8 cellular contexts compared by ENCODE assay signal in the genomic region with DNA sequence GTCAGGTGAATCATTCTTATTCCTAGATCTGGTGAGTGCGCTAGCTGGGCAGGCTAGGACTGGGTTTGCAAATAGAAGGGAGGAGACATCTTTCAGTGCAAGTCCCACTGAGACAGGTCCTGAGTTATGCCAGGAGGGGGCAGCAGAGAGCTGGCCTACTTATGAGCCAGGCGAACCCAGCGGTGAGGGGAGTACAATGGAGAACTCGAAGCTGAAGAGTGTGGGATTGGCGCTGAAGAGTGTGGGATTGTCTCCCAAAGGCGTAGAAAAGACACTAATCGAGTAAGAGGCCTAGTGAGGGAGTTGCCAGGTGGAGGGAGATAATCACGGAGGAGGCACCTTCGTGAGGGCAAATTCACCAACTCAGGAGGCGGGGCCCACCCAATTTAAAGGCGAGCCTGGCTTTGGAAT.
DNase-seq lines count a peak whose midpoint lies in the region; ATAC-seq lines count a peak whose summit lies in the region.

No MANE protein-coding gene starts in this region.

- DNase-seq in EH (ENCODE audit: low read depth) = peak; percentile 60
- DNase-seq in HUDEP-2 (lab: John Stamatoyannopoulos, UW; ENCODE audit: unreplicated experiment in 76 of 76) = peak in 63 of 76 experiments; percentile 0 to 63 (median 23)
- peak; percentile 42 for DNase-seq in RPMI7951 (ENCODE audit: low read depth)
- DNase-seq in activated effector memory CD4-positive, alpha-beta T cell treated with Interleukin-2 at 50 U/mL for 16 hours = peak; percentile 12
- peak; percentile 59 for DNase-seq in globus pallidus (ENCODE audit: low spot score)
- DNase-seq in pons (ENCODE audit: low spot score) = peak; percentile 67
- peak; percentile 65 for DNase-seq in ureter (ENCODE audit: low spot score)

- peak; percentile 97 for ATAC-seq in GM21526 (IDR thresholded peaks at IDR 0.05; ENCODE audit: low FRiP score, unreplicated experiment)

Comparison
In these comparisons a context has a peak if more than half of its experiments do, and no peak if none do; other contexts are left out.
1. Peak in every context shown above with its lines: DNase-seq and ATAC-seq.
2. DNase-seq: peak in every context shown above with its lines; median percentile 67 in pons; 65 in ureter; 60 in EH; 59 in globus pallidus; 42 in RPMI7951; 23 in HUDEP-2; 12 in activated effector memory CD4-positive, alpha-beta T cell treated with Interleukin-2 at 50 U/mL for 16 hours.